ENCODE assay signal across 8 cellular contexts in genomic region chr11:62707277-62707771, GRCh38. TPM values are rescaled to one million over a fixed set of nuclear protein-coding genes. Genes with fewer than 3 reads are reported as not detected.
DNase-seq lines count a peak whose midpoint lies in the region; ATAC-seq and TF ChIP-seq lines count a peak whose summit lies in the region.

Gene BSCL2, minus strand, starts transcription at chr11:62707424. Its CDS starts 229 bp downstream, at chr11:62707195.
Gene GNG3, plus strand, starts transcription at chr11:62707676. Its CDS starts 620 bp downstream, at chr11:62708296.

- H3K27ac ChIP-seq in gastrocnemius medialis, result peak within 1 kb of the TSS; percentile 94 to 97 (median 96)

- H3K4me3 Mint-ChIP-seq in activated naive CD4-positive, alpha-beta T cell treated with anti-CD3 and anti-CD28 coated beads, Interleukin-2, amount 50 U/mL, for 24 hours, result peak within 1 kb of the TSS; percentile 92
- peak within 1 kb of the TSS; percentile 91 for H3K4me3 Mint-ChIP-seq in activated naive CD8-positive, alpha-beta T cell

- peaks cover 34% of the 10 kb centered on the region in 2 donors for H3K4me1 ChIP-seq in gastrocnemius medialis

- H3K27me3 ChIP-seq in gastrocnemius medialis, result no peaks in the 10 kb centered on the region

- no peaks in the 10 kb centered on the region for H3K9me3 Mint-ChIP-seq in activated naive CD4-positive, alpha-beta T cell treated with anti-CD3 and anti-CD28 coated beads, Interleukin-2, amount 50 U/mL, for 24 hours
- H3K9me3 Mint-ChIP-seq in activated naive CD8-positive, alpha-beta T cell (ENCODE audit: low read depth), result no peaks in the 10 kb centered on the region

- ATAC-seq in gastrocnemius medialis (no peak), GM21360 (IDR thresholded peaks at IDR 0.05; ENCODE audit: unreplicated experiment) (no peak)

- DNase-seq in activated naive CD4-positive, alpha-beta T cell (lab: John Stamatoyannopoulos, UW), result no peak
- DNase-seq in iPS DF 19.7 (ENCODE audit: low read depth, low spot score), result peak; percentile 95
- DNase-seq in gastrocnemius medialis, result no peak
- no peak for DNase-seq in activated CD4-positive, CD25-positive, alpha-beta regulatory T cell treated with anti-CD3 and anti-CD28 coated beads, Interleukin-2, amount 50 U/mL, for 72 hours
- no peak for DNase-seq in SW480 (ENCODE audit: low spot score)

- peak within 1 kb of the TSS; percentile 79 to 93 (median 87) for H3K4me3 ChIP-seq in gastrocnemius medialis

- H3K4me1 Mint-ChIP-seq in activated naive CD4-positive, alpha-beta T cell treated with anti-CD3 and anti-CD28 coated beads, Interleukin-2, amount 50 U/mL, for 24 hours, result peaks cover 51% of the 10 kb centered on the region
- H3K4me1 Mint-ChIP-seq in activated naive CD8-positive, alpha-beta T cell (ENCODE audit: low read depth), result peaks cover 45% of the 10 kb centered on the region

- peaks cover 0 to 17% of the 10 kb centered on the region in 2 donors for H3K36me3 ChIP-seq in gastrocnemius medialis

- peak within 1 kb of the TSS; percentile 93 for H3K27ac Mint-ChIP-seq in activated naive CD4-positive, alpha-beta T cell treated with anti-CD3 and anti-CD28 coated beads, Interleukin-2, amount 50 U/mL, for 24 hours
- peak within 1 kb of the TSS; percentile 97 for H3K27ac Mint-ChIP-seq in activated naive CD8-positive, alpha-beta T cell

- TF ChIP-seq CTCF in gastrocnemius medialis (IDR thresholded peaks at IDR 0.05 in 4 of 5, conservative IDR thresholded peaks at IDR 0.05 in 1 of 5), result no peak

- intact Hi-C loops in gastrocnemius medialis (cut with DNase I; ENCODE audit: low total_unique reads), result loop anchor here (5.0 kb wide), 2 partner anchors 105 to 135 kb away; partner anchors contain the start of gene MTA2

- H3K27me3 Mint-ChIP-seq in activated naive CD4-positive, alpha-beta T cell treated with anti-CD3 and anti-CD28 coated beads, Interleukin-2, amount 50 U/mL, for 24 hours, result no peaks in the 10 kb centered on the region
- no peaks in the 10 kb centered on the region for H3K27me3 Mint-ChIP-seq in activated naive CD8-positive, alpha-beta T cell

- in situ Hi-C loops in gastrocnemius medialis (cut with MboI; ENCODE audit: low sequenced_read_pairs in 4 of 4), result loop anchor here in 1 of 4 donors (25.0 kb wide), 1 partner anchor 95 kb away; the partner anchor contains the start of genes B3GAT3, EML3, MTA2 and ROM1

- H3K9me3 ChIP-seq in gastrocnemius medialis, result no peaks in the 10 kb centered on the region

- H3K36me3 Mint-ChIP-seq in activated naive CD4-positive, alpha-beta T cell treated with anti-CD3 and anti-CD28 coated beads, Interleukin-2, amount 50 U/mL, for 24 hours, result peaks cover 5% of the 10 kb centered on the region
- peaks cover 9% of the 10 kb centered on the region for H3K36me3 Mint-ChIP-seq in activated naive CD8-positive, alpha-beta T cell

- no peak for TF ChIP-seq POLR2A in gastrocnemius medialis (IDR thresholded peaks at IDR 0.05)

RNA-seq across cellular contexts. Expression of gene BSCL2, which starts in this region (rescaled TPM):
- total RNA-seq in gastrocnemius medialis, result 100 to 1,000 TPM in 1 of 4 donors, 10 to 100 TPM in 3; 33.4 to 114 (median 55.6) TPM

RNA-seq across cellular contexts. Expression of gene GNG3, which starts in this region (rescaled TPM):
- total RNA-seq in gastrocnemius medialis, result not detected
